Comparison of ENCODE assay signal across 1 cellular context in genomic region chr7:24727165-24728120, GRCh38.
TF ChIP-seq lines count a peak whose summit lies in the region.

No MANE protein-coding gene starts in this region.

TF ChIP-seq in SK-N-SH treated with all-trans-retinoic acid at 6 μM for 48 hours, 23 proteins besides CTCF, POLR2A, EP300 and RAD21 (continued from another document):
- TF ChIP-seq CSRNP3 (CRISPR knock-in tag; IDR thresholded peaks at IDR 0.05): no peak
- no peak for TF ChIP-seq ZNF565 (CRISPR knock-in tag; conservative IDR thresholded peaks at IDR 0.05; ENCODE audit: low read depth)
